ENCODE assay signal across 24 cellular contexts in the genomic region with DNA sequence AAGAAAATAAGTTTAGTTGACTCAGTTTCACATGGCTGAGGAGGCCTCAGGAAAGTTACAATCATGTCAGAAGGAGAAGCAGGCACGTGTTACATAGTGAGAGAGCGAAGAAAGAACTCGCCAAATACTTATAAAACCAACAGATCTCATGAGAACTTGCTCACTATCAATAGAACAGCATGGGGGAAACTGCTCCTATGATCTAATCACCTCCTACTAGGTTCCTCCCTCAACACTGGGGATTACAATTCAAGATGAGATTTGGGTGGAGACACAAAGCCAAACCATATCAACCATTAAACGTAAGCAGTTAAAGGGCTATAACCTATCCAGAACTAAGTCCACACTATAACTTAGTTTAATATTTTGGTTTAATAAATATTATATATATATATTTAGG.
"Had no signal": no experiment of that assay in that cellular context is flagged by ENCODE, and none has a peak within 500 bp of the region (broad histone marks: within the 10 kb centered on the region; RNA-seq: fewer than 3 reads in every experiment).

No MANE protein-coding gene starts in this region.

- H3K4me3 ChIP-seq: coronary artery, dorsolateral prefrontal cortex, esophagus squamous epithelium, gastrocnemius medialis, heart right ventricle, left lung, lower lobe of right lung had no signal

- ATAC-seq: esophagus mucosa; gastrocnemius medialis; heart right ventricle; left cardiac atrium; left lung; left ventricle myocardium superior; lower lobe of right lung; naive thymus-derived CD4-positive, alpha-beta T cell had no signal

- H3K27ac Mint-ChIP-seq: endodermal cell; naive thymus-derived CD4-positive, alpha-beta T cell had no signal

- H3K27me3 Mint-ChIP-seq: naive thymus-derived CD4-positive, alpha-beta T cell had no signal

- H3K4me3 Mint-ChIP-seq: endodermal cell; naive thymus-derived CD4-positive, alpha-beta T cell had no signal

- H3K4me1 Mint-ChIP-seq: naive thymus-derived CD4-positive, alpha-beta T cell had no signal

- H3K27ac ChIP-seq: coronary artery, dorsolateral prefrontal cortex, epithelial cell of prostate, esophagus squamous epithelium, gastrocnemius medialis, heart right ventricle, left lung, lower lobe of right lung had no signal

- H3K36me3 ChIP-seq: esophagus squamous epithelium, gastrocnemius medialis, heart right ventricle, left lung, lower lobe of right lung had no signal

- H3K4me1 ChIP-seq: esophagus squamous epithelium, gastrocnemius medialis, heart right ventricle, left lung, lower lobe of right lung had no signal

- H3K27me3 ChIP-seq: dorsolateral prefrontal cortex, esophagus squamous epithelium, gastrocnemius medialis, heart right ventricle, left lung had no signal

- H3K9me3 ChIP-seq: esophagus squamous epithelium, gastrocnemius medialis, left lung, lower lobe of right lung had no signal

- H3K9me3 Mint-ChIP-seq: endodermal cell had no signal

- DNase-seq: dermis blood vessel endothelial cell; dorsolateral prefrontal cortex; effector CD4-positive, alpha-beta T cell; effector memory CD4-positive, alpha-beta T cell; endodermal cell; erythroblast; esophagus squamous epithelium; foreskin fibroblast; foreskin melanocyte; gastrocnemius medialis; glutamatergic neuron; head of caudate nucleus; heart right ventricle; hippocampal formation; left cardiac atrium; left lung; left ventricle myocardium superior; lower lobe of right lung; mesenchymal stem cell; midbrain; naive thymus-derived CD4-positive, alpha-beta T cell had no signal

- H3K36me3 Mint-ChIP-seq: naive thymus-derived CD4-positive, alpha-beta T cell had no signal
